2 cellular contexts compared by ENCODE assay signal in genomic region chr10:110628161-110628560, GRCh38.
TF ChIP-seq lines count a peak whose summit lies in the region.

No MANE protein-coding gene starts in this region.

TF ChIP-seq in GM23338, 12 proteins besides CTCF, POLR2A, EP300 and RAD21 (continued from another document):
- TF ChIP-seq REST (IDR thresholded peaks at IDR 0.05; ENCODE audit: unreplicated experiment) (no peak), ZNF462 (CRISPR knock-in tag; IDR thresholded peaks at IDR 0.05) (no peak)

TF ChIP-seq in HEK293, 187 proteins besides CTCF, POLR2A, EP300 and RAD21 (continued from another document):
- TF ChIP-seq ZNF518A (tag by site-specific recombination; conservative IDR thresholded peaks at IDR 0.05; ENCODE audit: low read depth): no peak
TF ChIP-seq in HEK293: peak in this region for 1.
